In the genomic region with DNA sequence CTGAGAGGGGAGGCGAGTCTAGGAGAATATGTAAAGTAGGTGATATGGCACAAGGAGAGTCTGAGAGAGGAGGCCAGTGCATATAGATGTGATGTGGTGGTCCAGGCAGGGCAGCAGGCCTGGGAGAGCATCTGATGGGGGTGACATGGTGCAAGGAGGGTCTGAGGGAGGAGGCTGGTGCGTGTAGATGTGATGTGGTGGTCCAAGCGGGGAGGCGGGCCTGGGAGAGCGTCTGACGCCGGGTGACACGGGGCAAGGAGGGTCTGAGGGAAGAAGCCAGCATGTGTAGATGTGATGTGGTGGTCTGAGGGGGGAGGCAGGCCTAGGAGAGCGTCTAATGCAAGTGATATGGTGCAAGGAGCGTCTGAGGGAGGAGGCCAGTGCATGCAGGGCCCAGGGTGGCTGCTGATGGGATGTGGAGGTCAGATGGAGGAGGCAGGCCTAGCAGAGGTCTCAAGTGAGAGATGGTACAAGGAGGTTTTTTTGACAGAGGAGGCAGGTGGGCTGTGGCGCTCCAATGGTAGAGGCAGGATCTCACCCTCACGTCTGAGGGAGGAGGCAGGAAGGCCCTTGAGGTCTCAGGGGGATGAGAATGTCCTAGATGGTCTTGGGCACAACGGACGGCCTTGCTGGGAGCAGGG, we compare ENCODE assay signal across 14 cellular contexts. TPM values are rescaled to one million over a fixed set of nuclear protein-coding genes. Genes with fewer than 3 reads are reported as not detected.
A peak's percentile ranks its signal among the peaks of the same experiment; 100 is the strongest.
DNase-seq lines count a peak whose midpoint lies in the region; ATAC-seq, FAIRE-seq and TF ChIP-seq lines count a peak whose summit lies in the region.
"Had no signal": no experiment of that assay in that cellular context is flagged by ENCODE, and none has a peak within 500 bp of the region (broad histone marks: within the 10 kb centered on the region; RNA-seq: fewer than 3 reads in every experiment).

No MANE protein-coding gene starts in this region.

- SMC1A ChIA-PET in GM12878 (lab: Charles Lee; ENCODE audit: uncharacterized antibody, unreplicated experiment), result no interaction called here

- FAIRE-seq in GM12878 (lab: Jason Lieb, UNC), result no peak
- FAIRE-seq: HTR-8/SVneo had no signal

- in situ Hi-C loops in GM12878 (cut with MboI), result no loop called here

- no peak for ATAC-seq in GM12878
- ATAC-seq in right lobe of liver, result no peak
- ATAC-seq: CD8-positive, alpha-beta T cell had no signal

- RAD21 ChIA-PET in GM12878 (lab: Charles Lee; ENCODE audit: unreplicated experiment), result no interaction called here

- TF ChIP-seq POLR2A in GM12878 (IDR thresholded peaks at IDR 0.05; ENCODE audit: low read depth, low read length) (no peak), right lobe of liver (IDR thresholded peaks at IDR 0.05) (no peak), testis (IDR thresholded peaks at IDR 0.05) (no peak)

- intact Hi-C loops in GM12878 (cut with micrococcal nuclease; ENCODE audit: unreplicated experiment) (no loop called here), right lobe of liver (cut with DNase I) (no loop called here), testis (cut with DNase I; ENCODE audit: low total_unique reads) (no loop called here)

- no peak for TF ChIP-seq EP300 in GM12878 (IDR thresholded peaks at IDR 0.05; ENCODE audit: borderline replicate concordance in 1 of 2, control insufficient read depth in 1 of 2, low read depth in 2 of 2, low read length in 2 of 2)

- WGBS in GM12878 (ENCODE audit: insufficient coverage, insufficient replicate concordance, low lambda C conversion rate, missing lambda C conversion rate), result 86% methylated on average over 13 of the region's 14 CpGs
- WGBS in right lobe of liver (ENCODE audit: insufficient coverage, low coverage, low lambda C conversion rate, missing lambda C conversion rate), result 91% methylated on average over 10 of the region's 14 CpGs
- 79 to 88% methylated on average over 14 of the region's 14 CpGs for WGBS in testis, 2 donors

- H3K27me3 Mint-ChIP-seq in activated CD4-positive, alpha-beta memory T cell treated with anti-CD3 and anti-CD28 coated beads, Interleukin-2, amount 10 ng/mL, durations not matched to agents 7 days and 5 days, result no peaks in the 10 kb centered on the region
- H3K27me3 Mint-ChIP-seq: activated naive CD4-positive, alpha-beta T cell treated with anti-CD3 and anti-CD28 coated beads, Interleukin-2, amount 50 U/mL, for 24 hours had no signal

- no peak overlapping the region for H3K9ac ChIP-seq in GM12878 (ENCODE audit: control insufficient read depth, insufficient read depth, low read length)

- H3K4me1 Mint-ChIP-seq in activated CD4-positive, alpha-beta memory T cell treated with anti-CD3 and anti-CD28 coated beads, Interleukin-2, amount 10 ng/mL, durations not matched to agents 7 days and 5 days, result peaks cover 8% of the 10 kb centered on the region

- H3K4me3 Mint-ChIP-seq in activated CD4-positive, alpha-beta memory T cell treated with anti-CD3 and anti-CD28 coated beads, Interleukin-2, amount 10 ng/mL, durations not matched to agents 7 days and 5 days, result no peak overlapping the region
- H3K4me3 Mint-ChIP-seq: activated naive CD4-positive, alpha-beta T cell treated with anti-CD3 and anti-CD28 coated beads, Interleukin-2, amount 50 U/mL, for 24 hours; CD8-positive, alpha-beta T cell had no signal

- DNase-seq in GM12878 (ENCODE audit: low read depth, low spot score) (no peak), right lobe of liver (no peak), testis (no peak), KG1 (lab: John Stamatoyannopoulos, UW) (no peak), DMS153 treated with DMSO at 0.1 percent for 48 hours (lab: John Stamatoyannopoulos, UW; ENCODE audit: unreplicated experiment) (no peak)
- DNase-seq in activated CD4-positive, alpha-beta memory T cell treated with anti-CD3 and anti-CD28 coated beads, Interleukin-2, amount 10 ng/mL, durations not matched to agents 7 days and 5 days, result no peak
- DNase-seq: CD8-positive, alpha-beta T cell; lower lobe of right lung; NCI-H2171 had no signal

- no peak overlapping the region for H3K27ac ChIP-seq in HEK293 (ENCODE audit: extremely low read depth, low read depth, low read length)
- H3K27ac ChIP-seq in GM12878 (ENCODE audit: control insufficient read depth, insufficient read depth), result no peak overlapping the region
- H3K27ac ChIP-seq in right lobe of liver, result peak overlapping the region in 2 of 3 donors; percentile 72 to 93
- peak overlapping the region; percentile 64 to 89 for H3K27ac ChIP-seq in testis
- H3K27ac ChIP-seq: SJSA1 had no signal

- H3K4me3 ChIP-seq in HEK293 (ENCODE audit: low read depth, low read length), result no peak overlapping the region
- H3K4me3 ChIP-seq in GM12878, result no peak overlapping the region
- H3K4me3 ChIP-seq in right lobe of liver, result no peak overlapping the region
- H3K4me3 ChIP-seq in testis, result no peak overlapping the region
- H3K4me3 ChIP-seq: lower lobe of right lung, SJSA1, smooth muscle cell had no signal

- TSS peak; percentile 76 for BruUV-seq in GM12878 (replicated peaks; lab: Mats Ljungman, UMichigan)

- H3K27me3 ChIP-seq in GM12878 (replicated peaks in 1 of 2; ENCODE audit: control insufficient read depth in 2 of 2, insufficient read depth in 2 of 2, low read length in 1 of 2) (no peaks in the 10 kb centered on the region), right lobe of liver (no peaks in the 10 kb centered on the region), testis (no peaks in the 10 kb centered on the region)
- H3K27me3 ChIP-seq: SJSA1 had no signal

- H3K9me3 Mint-ChIP-seq in activated CD4-positive, alpha-beta memory T cell treated with anti-CD3 and anti-CD28 coated beads, Interleukin-2, amount 10 ng/mL, durations not matched to agents 7 days and 5 days, result no peaks in the 10 kb centered on the region
- H3K9me3 Mint-ChIP-seq: activated naive CD4-positive, alpha-beta T cell treated with anti-CD3 and anti-CD28 coated beads, Interleukin-2, amount 50 U/mL, for 24 hours; CD8-positive, alpha-beta T cell had no signal

- H3K27ac Mint-ChIP-seq in activated CD4-positive, alpha-beta memory T cell treated with anti-CD3 and anti-CD28 coated beads, Interleukin-2, amount 10 ng/mL, durations not matched to agents 7 days and 5 days, result no peak overlapping the region
- H3K27ac Mint-ChIP-seq: activated naive CD4-positive, alpha-beta T cell treated with anti-CD3 and anti-CD28 coated beads, Interleukin-2, amount 50 U/mL, for 24 hours; CD8-positive, alpha-beta T cell had no signal

- no peak overlapping the region for H2AFZ ChIP-seq in GM12878 (ENCODE audit: control insufficient read depth, low read depth, low read length)

- H3K9me3 ChIP-seq in HEK293 (ENCODE audit: control insufficient read depth, insufficient read depth, low read depth, low read length) (no peaks in the 10 kb centered on the region), GM12878 (replicated peaks; ENCODE audit: control insufficient read depth, insufficient read depth, low read length) (no peaks in the 10 kb centered on the region), right lobe of liver (no peaks in the 10 kb centered on the region), testis (no peaks in the 10 kb centered on the region)
- H3K9me3 ChIP-seq: lower lobe of right lung, SJSA1 had no signal

- no peak for TF ChIP-seq CTCF in HEK293 (tag by site-specific recombination; IDR thresholded peaks at IDR 0.05)
- no peak for TF ChIP-seq CTCF in GM12878 (IDR thresholded peaks at IDR 0.05 in 2 of 3, conservative IDR thresholded peaks at IDR 0.05 in 1 of 3; ENCODE audit: control insufficient read depth in 2 of 3, extremely low read depth in 1 of 3, insufficient read depth in 1 of 3, low read depth in 3 of 3, low read length in 3 of 3)
- TF ChIP-seq CTCF in right lobe of liver (IDR thresholded peaks at IDR 0.05), result no peak
- no peak for TF ChIP-seq CTCF in testis (IDR thresholded peaks at IDR 0.05)

- POLR2A ChIA-PET in HEK293 (lab: Yijun Ruan, JAX), result no interaction called here
- POLR2A ChIA-PET in GM12878 (lab: Charles Lee), result no interaction called here
- POLR2A ChIA-PET in activated CD4-positive, alpha-beta memory T cell treated with anti-CD3 and anti-CD28 coated beads, Interleukin-2, amount 10 ng/mL, durations not matched to agents 7 days and 5 days (lab: Charles Lee), result no interaction called here

- CTCF ChIA-PET in HEK293 (lab: Yijun Ruan, JAX) (no interaction called here), GM12878 (lab: Yijun Ruan, JAX) (no interaction called here)
- CTCF ChIA-PET in activated CD4-positive, alpha-beta memory T cell treated with anti-CD3 and anti-CD28 coated beads, Interleukin-2, amount 10 ng/mL, durations not matched to agents 7 days and 5 days (lab: Charles Lee), result no interaction called here

- peaks cover 51% of the 10 kb centered on the region for H3K79me2 ChIP-seq in GM12878 (ENCODE audit: control insufficient read depth, insufficient read depth, low read length)

- H3K4me1 ChIP-seq in HEK293 (ENCODE audit: control insufficient read depth, insufficient read depth, low read length) (no peaks in the 10 kb centered on the region), GM12878 (ENCODE audit: control insufficient read depth, insufficient read depth, low read length) (no peaks in the 10 kb centered on the region; the same call in 1 of the 2 replicates), right lobe of liver (peaks cover 0 to 75% (median 29%) of the 10 kb centered on the region in 4 donors), testis (peaks cover 74% of the 10 kb centered on the region)
- H3K4me1 ChIP-seq: SJSA1 had no signal

- peaks cover 0 to 27% of the 10 kb centered on the region in 2 experiments; a peak in 2 of 3 replicates for H3K36me3 ChIP-seq in HEK293 (ENCODE audit: control insufficient read depth in 2 of 2, insufficient read depth in 1 of 2, low read length in 2 of 2)
- peaks cover 0 to 25% of the 10 kb centered on the region in 2 experiments; a peak in 3 of 4 replicates for H3K36me3 ChIP-seq in GM12878 (ENCODE audit: control insufficient read depth in 2 of 2, insufficient read depth in 2 of 2, low read length in 1 of 2)
- peaks cover 0 to 20% (median 11%) of the 10 kb centered on the region in 4 donors for H3K36me3 ChIP-seq in right lobe of liver
- no peaks in the 10 kb centered on the region for H3K36me3 ChIP-seq in testis (ENCODE audit: low read depth, missing control alignments)

- H3K4me2 ChIP-seq in GM12878 (ENCODE audit: control insufficient read depth, insufficient read depth), result no peak overlapping the region
- H3K4me2 ChIP-seq: smooth muscle cell had no signal

- no peak for TF ChIP-seq RAD21 in GM12878 (IDR thresholded peaks at IDR 0.05; ENCODE audit: insufficient read depth, low read depth, low read length)

- H3K36me3 Mint-ChIP-seq in activated CD4-positive, alpha-beta memory T cell treated with anti-CD3 and anti-CD28 coated beads, Interleukin-2, amount 10 ng/mL, durations not matched to agents 7 days and 5 days (ENCODE audit: low read depth), result no peaks in the 10 kb centered on the region

- peaks cover 5% of the 10 kb centered on the region; the same call in 1 of the 2 replicates for H4K20me1 ChIP-seq in GM12878 (ENCODE audit: control insufficient read depth, insufficient read depth)

RNA-seq across cellular contexts. Expression of gene NFIC, which starts 16.2 kb away (rescaled TPM):
- total RNA-seq in GM12878 (2013; cell fraction: nucleolus; rRNA removed), result 77.1 and 95.5 TPM in 2 replicates
- total RNA-seq in GM12878 (2014; rRNA removed), result 8.8 and 9.2 TPM in 2 replicates
- 2.8 and 5.3 TPM in 2 replicates for total RNA-seq in GM12878 (2014; rRNA removed; fragmentation: Illumina TruSeq; extraction: Trizol)
- total RNA-seq in GM12878 (2021), result 50.5 and 53.5 TPM in 2 replicates
- 3.6 TPM for polyA plus RNA-seq in GM12878 (2011; ENCODE audit: low read depth)
- 0.86 and 1.6 TPM in 2 replicates for polyA plus RNA-seq in GM12878 (2011; rRNA removed)
- polyA plus RNA-seq in GM12878 (2011; cell fraction: cytosol; rRNA removed), result 2.1 and 2.2 TPM in 2 replicates
- 11.0 and 19.5 TPM in 2 replicates for polyA plus RNA-seq in GM12878 (2011; cell fraction: nucleus; rRNA removed)
- 12.5 and 13.5 TPM in 2 replicates for polyA plus RNA-seq in GM12878 (2012)
- 4.6 and 11.1 TPM in 2 replicates for polyA plus RNA-seq in GM12878 (2014; fragmentation: Illumina TruSeq; extraction: Trizol)
- polyA plus RNA-seq in GM12878 (2014; fragmentation: Nextera tagmentation; extraction: Ambion mirVana), result 1 to 10 TPM in 1 of 2 experiments, under 1 TPM in 1; 0.71 to 1.1 TPM
- polyA plus RNA-seq in GM12878 (2014; rRNA removed), result 13.8 and 16.8 TPM in 2 replicates
- polyA plus RNA-seq in GM12878 (2016; fragmentation: Nextera tagmentation; extraction: Ambion mirVana), result 10 to 100 TPM; 18.5 to 22.2 TPM
- 3.4 and 7.2 TPM in 2 replicates for polyA minus RNA-seq in GM12878 (2011; rRNA and poly(A)+ RNA removed)
- 8.4 and 9.6 TPM in 2 replicates for polyA minus RNA-seq in GM12878 (2011; cell fraction: cytosol; rRNA and poly(A)+ RNA removed)
- polyA minus RNA-seq in GM12878 (2011; cell fraction: nucleus; rRNA and poly(A)+ RNA removed), result 8.9 and 14.9 TPM in 2 replicates
- total RNA-seq in right lobe of liver, result 100 to 1,000 TPM in 4 of 6 experiments, 10 to 100 TPM in 2; 94.6 to 168 (median 120) TPM
- 100 to 1,000 TPM; 113 to 127 TPM for total RNA-seq in testis
- polyA plus RNA-seq in testis (ENCODE audit: insufficient read depth, low read depth, low replicate concordance), result 56.5 TPM
- 10 to 100 TPM; 12.6 to 13.1 TPM for total RNA-seq in activated CD4-positive, alpha-beta memory T cell treated with anti-CD3 and anti-CD28 coated beads, Interleukin-2, amount 10 ng/mL, durations not matched to agents 7 days and 5 days

Comparison
In these comparisons a context has a peak if more than half of its experiments do, and no peak if none do; other contexts are left out.
1. H3K27ac ChIP-seq: peak in right lobe of liver (2 of 3) and testis (2 of 2); none in HEK293 (single experiment) and GM12878 (single experiment).